ENCODE assay signal across 7 cellular contexts in the genomic region with DNA sequence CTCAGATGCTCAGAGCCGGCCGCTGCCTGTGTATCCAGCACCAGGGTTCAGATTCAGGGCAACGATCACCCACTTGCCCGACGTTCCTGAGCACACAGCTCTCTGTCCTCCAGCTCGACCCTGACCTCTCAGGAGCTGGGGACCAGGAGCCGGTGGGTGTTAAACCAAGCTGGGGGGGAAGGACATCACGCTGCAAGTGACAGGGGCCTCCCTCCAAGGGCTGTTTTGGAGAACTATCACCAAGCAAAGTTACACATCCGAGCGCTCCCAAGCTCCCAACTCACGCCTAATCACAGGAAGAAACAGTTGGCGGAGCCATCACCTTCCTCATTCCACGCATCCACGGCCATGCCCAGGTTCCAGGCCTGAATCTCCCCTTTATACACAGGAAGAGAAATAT.
"Had no signal": no experiment of that assay in that cellular context is flagged by ENCODE, and none has a peak within 500 bp of the region (broad histone marks: within the 10 kb centered on the region; RNA-seq: fewer than 3 reads in every experiment).

No MANE protein-coding gene starts in this region.

- FAIRE-seq: HTR-8/SVneo had no signal

- H3K4me1 ChIP-seq: HAP-1 had no signal

- DNase-seq: GM23248, GOT3, H7, HFFc6, KBM-7 had no signal

- H3K36me3 ChIP-seq: HAP-1 had no signal

- H3K4me3 ChIP-seq: GM23248, HAP-1 had no signal

- H3K9ac ChIP-seq: GM23248 had no signal

- H3K27ac ChIP-seq: GM23248 had no signal
